13 cellular contexts compared by ENCODE assay signal in genomic region chr7:29270979-29271658, GRCh38.
A peak's percentile ranks its signal among the peaks of the same experiment; 100 is the strongest.
DNase-seq lines count a peak whose midpoint lies in the region; ATAC-seq and TF ChIP-seq lines count a peak whose summit lies in the region.
"Had no signal": no experiment of that assay in that cellular context is flagged by ENCODE, and none has a peak within 500 bp of the region (broad histone marks: within the 10 kb centered on the region; RNA-seq: fewer than 3 reads in every experiment).

No MANE protein-coding gene starts in this region.

- intact Hi-C loops in left colon (cut with DNase I, micrococcal nuclease) (no loop called here), spleen (cut with DNase I; ENCODE audit: low total_unique reads) (no loop called here)

- H2AFZ ChIP-seq in Karpas-422 (ENCODE audit: low read length): peak overlapping the region; percentile 31; the same call in 1 of the 2 replicates

- H4K20me1 ChIP-seq in Karpas-422 (ENCODE audit: insufficient read depth, low read depth, low read length): no peaks in the 10 kb centered on the region
- H4K20me1 ChIP-seq: BLaER1 had no signal

- DNase-seq in AML-193 (lab: John Stamatoyannopoulos, UW): peak; percentile 33 to 35
- peak; percentile 80 for DNase-seq in Karpas-422
- DNase-seq in WERI-Rb-1: peak; percentile 59
- no peak for DNase-seq in left colon
- no peak for DNase-seq in spleen
- no peak for DNase-seq in NCI-H146 treated with DMSO at 0.1 percent for 48 hours (lab: John Stamatoyannopoulos, UW; ENCODE audit: unreplicated experiment)
- DNase-seq: islet precursor cell had no signal

- peak overlapping the region; percentile 92 for H3K27ac ChIP-seq in Karpas-422 (ENCODE audit: low read length)
- peak overlapping the region; percentile 46 for H3K27ac ChIP-seq in WERI-Rb-1
- peak overlapping the region in 4 of 8 donors; percentile 16 to 52 (median 29) for H3K27ac ChIP-seq in spleen
- H3K27ac ChIP-seq: BLaER1, breast epithelium, SJSA1 had no signal

- H3K9me2 ChIP-seq in Karpas-422 (replicated peaks; ENCODE audit: insufficient read depth, low read length): no peaks in the 10 kb centered on the region

- no peaks in the 10 kb centered on the region for H3K27me3 ChIP-seq in Karpas-422 (ENCODE audit: low read length)
- no peaks in the 10 kb centered on the region for H3K27me3 ChIP-seq in WERI-Rb-1 (ENCODE audit: insufficient read depth, low read depth, severe bottlenecking)
- no peaks in the 10 kb centered on the region for H3K27me3 ChIP-seq in spleen (replicated peaks in 1 of 7)
- H3K27me3 ChIP-seq: BLaER1, breast epithelium had no signal

- ATAC-seq in left colon (peak; percentile 61), GM21737 (IDR thresholded peaks at IDR 0.05; ENCODE audit: unreplicated experiment) (no peak), HG02938 (IDR thresholded peaks at IDR 0.05; ENCODE audit: unreplicated experiment) (no peak)
- ATAC-seq: esophagus mucosa had no signal

- H3K4me1 ChIP-seq in Karpas-422 (ENCODE audit: low read length) (peaks cover 73% of the 10 kb centered on the region), spleen (peaks cover 8 to 54% (median 33%) of the 10 kb centered on the region in 6 donors)
- H3K4me1 ChIP-seq: breast epithelium had no signal

- no peak for TF ChIP-seq CTCF in WERI-Rb-1 (IDR thresholded peaks at IDR 0.05; ENCODE audit: low read depth, low read length)
- no peak for TF ChIP-seq CTCF in spleen (IDR thresholded peaks at IDR 0.05 in 8 of 11, conservative IDR thresholded peaks at IDR 0.05 in 3 of 11)

- H3K9ac ChIP-seq in Karpas-422 (ENCODE audit: low read length): peak overlapping the region; percentile 72
- H3K9ac ChIP-seq: BLaER1 had no signal

- 15 to 40% (median 19%) methylated on average over 7 of the region's 7 CpGs for WGBS in spleen, 5 donors

- H3K9me3 ChIP-seq in Karpas-422 (ENCODE audit: low read length) (no peaks in the 10 kb centered on the region), WERI-Rb-1 (ENCODE audit: severe bottlenecking) (no peaks in the 10 kb centered on the region), spleen (no peaks in the 10 kb centered on the region)
- H3K9me3 ChIP-seq: BLaER1, breast epithelium, SJSA1 had no signal

- peak overlapping the region; percentile 76 for H3K4me2 ChIP-seq in Karpas-422 (ENCODE audit: low read depth, low read length, poor library complexity, severe bottlenecking)
- H3K4me2 ChIP-seq: BLaER1 had no signal

- H3K79me2 ChIP-seq in Karpas-422 (ENCODE audit: low read length): no peaks in the 10 kb centered on the region

- TF ChIP-seq POLR2A in spleen (IDR thresholded peaks at IDR 0.05): no peak

- H3K4me3 ChIP-seq in Karpas-422 (ENCODE audit: low read length) (peak overlapping the region; percentile 49), WERI-Rb-1 (ENCODE audit: low read depth, low read length) (peak overlapping the region; percentile 14; the same call in 1 of the 2 replicates), spleen (no peak overlapping the region)
- H3K4me3 ChIP-seq: BLaER1, breast epithelium, SJSA1 had no signal

- H3K36me3 ChIP-seq in Karpas-422 (ENCODE audit: insufficient read depth, low read length) (no peaks in the 10 kb centered on the region), WERI-Rb-1 (no peaks in the 10 kb centered on the region), spleen (no peaks in the 10 kb centered on the region)
- H3K36me3 ChIP-seq: BLaER1, breast epithelium, SJSA1 had no signal

Comparison
In these comparisons a context has a peak if more than half of its experiments do, and no peak if none do; other contexts are left out.
1. DNase-seq: peak in AML-193 (2 of 2), Karpas-422 (single experiment) and WERI-Rb-1 (single experiment); none in left colon (0 of 2), spleen (single experiment) and NCI-H146 treated with DMSO at 0.1 percent for 48 hours (single experiment).
2. H3K4me3 ChIP-seq: peak in Karpas-422 (single experiment) and WERI-Rb-1 (single experiment); none in spleen (0 of 8).